Comparison of ENCODE assay signal across 8 cellular contexts in the genomic region with DNA sequence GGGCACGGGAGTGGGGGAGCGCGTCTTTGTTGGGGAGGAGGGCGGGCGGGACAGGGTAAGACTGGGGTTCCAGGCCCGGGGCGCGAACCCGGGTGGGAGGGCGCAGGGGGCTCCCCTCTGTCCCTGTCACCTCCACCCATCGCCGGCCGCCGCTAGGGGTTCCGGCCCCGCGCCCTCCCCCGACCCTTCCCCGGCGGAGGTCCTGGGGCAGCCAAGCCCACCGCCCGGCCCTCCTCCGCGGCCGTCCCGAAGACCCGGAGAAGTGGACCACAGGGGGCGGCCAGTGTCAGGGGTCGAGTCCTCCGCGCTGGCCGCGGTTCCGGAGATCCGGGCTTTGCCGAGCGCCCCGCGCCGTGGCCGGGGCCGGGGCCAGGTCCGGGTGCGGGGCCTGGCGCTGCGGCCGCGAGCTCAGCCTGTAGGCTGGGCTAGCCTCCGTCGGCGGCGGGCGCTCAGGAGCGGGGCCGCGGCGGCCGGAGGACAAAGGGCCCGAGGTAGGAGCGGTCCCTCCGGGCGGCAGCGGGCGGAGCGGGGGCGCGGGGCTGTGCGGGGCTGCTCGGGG. TPM values are rescaled to one million over a fixed set of nuclear protein-coding genes. Genes with fewer than 3 reads are reported as not detected.
DNase-seq lines count a peak whose midpoint lies in the region; ATAC-seq, FAIRE-seq and TF ChIP-seq lines count a peak whose summit lies in the region.

No MANE protein-coding gene starts in this region.

- no peak for TF ChIP-seq POLR2A in GM12892 (IDR thresholded peaks at IDR 0.05; ENCODE audit: low read depth, low read length)

- H3K4me1 ChIP-seq in endocrine pancreas (ENCODE audit: control insufficient read depth, insufficient read depth, low read length), result no peaks in the 10 kb centered on the region

- no peaks in the 10 kb centered on the region for H3K27me3 ChIP-seq in endocrine pancreas (ENCODE audit: control insufficient read depth, insufficient read depth, low read length)

- DNase-seq in Right ventricle myocardium inferior (ENCODE audit: missing footprints) (peak; percentile 65), cardiac septum (ENCODE audit: low spot score) (no peak), midbrain (lab: John Stamatoyannopoulos, UW) (peak; percentile 32), GM12892 (ENCODE audit: insufficient read length) (no peak), NCI-H1105 (lab: John Stamatoyannopoulos, UW) (no peak)

- intact Hi-C loops in Right ventricle myocardium inferior (cut with DNase I) (no loop called here), cardiac septum (cut with DNase I) (loop anchor here (10.0 kb wide), 1 partner anchor 192 kb away; the partner anchor contains the start of gene NTSR2)

- no peak overlapping the region for H3K4me3 ChIP-seq in endocrine pancreas (ENCODE audit: control insufficient read depth, insufficient read depth, low read length)

- H3K36me3 ChIP-seq in endocrine pancreas (ENCODE audit: control insufficient read depth, insufficient read depth, low read length), result no peaks in the 10 kb centered on the region

- ATAC-seq in Right ventricle myocardium inferior (peak; percentile 71), HG02759 (IDR thresholded peaks at IDR 0.05; ENCODE audit: unreplicated experiment) (no peak), GM19397 (IDR thresholded peaks at IDR 0.05; ENCODE audit: unreplicated experiment) (no peak)

- peak overlapping the region; percentile 21 for H3K9ac ChIP-seq in endocrine pancreas (ENCODE audit: control insufficient read depth, insufficient read depth, low read length)

- no peaks in the 10 kb centered on the region for H3K9me3 ChIP-seq in endocrine pancreas (ENCODE audit: control insufficient read depth, low read length)

- FAIRE-seq in GM12892 (lab: Jason Lieb, UNC), result no peak

RNA-seq across cellular contexts. Expression of gene E2F6, which starts 16.6 kb away (rescaled TPM):
- total RNA-seq in Right ventricle myocardium inferior (12.5 TPM), cardiac septum (18.7 TPM)
- polyA plus RNA-seq in GM12892 (2012; ENCODE audit: missing spikeins), result 8.1 TPM

RNA-seq across cellular contexts. Expression of gene GREB1, which starts 51.3 kb away (rescaled TPM):
- total RNA-seq in Right ventricle myocardium inferior, result 11.4 TPM
- total RNA-seq in cardiac septum, result 2.9 TPM
- 0.13 TPM for polyA plus RNA-seq in GM12892 (2012; ENCODE audit: missing spikeins)

Comparison
In these comparisons a context has a peak if more than half of its experiments do, and no peak if none do; other contexts are left out.
1. DNase-seq: peak in Right ventricle myocardium inferior (single experiment) and midbrain (single experiment); none in cardiac septum (single experiment), GM12892 (single experiment) and NCI-H1105 (single experiment).